ENCODE assay signal across 26 cellular contexts in genomic region chr4:147034372-147034771, GRCh38.
DNase-seq lines count a peak whose midpoint lies in the region; FAIRE-seq and TF ChIP-seq lines count a peak whose summit lies in the region.
"Had no signal": no experiment of that assay in that cellular context is flagged by ENCODE, and none has a peak within 500 bp of the region (broad histone marks: within the 10 kb centered on the region; RNA-seq: fewer than 3 reads in every experiment).

No MANE protein-coding gene starts in this region.

- H4K12ac ChIP-seq in trophoblast cell (ENCODE audit: low read depth, low read length), result no peak overlapping the region

- H3K79me1 ChIP-seq in trophoblast cell (ENCODE audit: low read length), result peaks cover 5% of the 10 kb centered on the region

- H3K4me3 ChIP-seq in fibroblast of lung (replicated peaks in 1 of 4; ENCODE audit: control extremely low read depth in 1 of 4, insufficient read depth in 1 of 4, low read depth in 3 of 4, low read length in 4 of 4) (no peak overlapping the region), trophoblast cell (ENCODE audit: low read depth, low read length) (no peak overlapping the region)
- H3K4me3 ChIP-seq: BLaER1 treated with 17β-estradiol and CSF1 and Interleukin-3, amounts not matched to agents 10 nM and 100 nM; body of pancreas; heart left ventricle; lower lobe of right lung; SJCRH30 had no signal

- no CpG with 5 or more reads among the region's 1 CpG for WGBS in trophoblast cell (ENCODE audit: extremely low coverage, insufficient coverage, insufficient read length)

- no peak overlapping the region for H2AK5ac ChIP-seq in trophoblast cell (ENCODE audit: low read length)

- no peak overlapping the region for H3K9ac ChIP-seq in fibroblast of lung (ENCODE audit: insufficient read depth, low read length)
- no peak overlapping the region for H3K9ac ChIP-seq in trophoblast cell (ENCODE audit: low read length)
- H3K9ac ChIP-seq: BLaER1 treated with 17β-estradiol and CSF1 and Interleukin-3, amounts not matched to agents 10 nM and 100 nM had no signal

- no peak overlapping the region for H3K4me2 ChIP-seq in fibroblast of lung (ENCODE audit: extremely low read depth, insufficient read depth, low read length)
- no peak overlapping the region for H3K4me2 ChIP-seq in trophoblast cell (ENCODE audit: low read length)
- H3K4me2 ChIP-seq: BLaER1 treated with 17β-estradiol and CSF1 and Interleukin-3, amounts not matched to agents 10 nM and 100 nM had no signal

- FAIRE-seq in urothelium cell line (lab: Jason Lieb, UNC), result no peak
- FAIRE-seq: G401.6, H1 had no signal

- no peak overlapping the region for H3K14ac ChIP-seq in trophoblast cell (ENCODE audit: low read length)

- no peaks in the 10 kb centered on the region for H3K27me3 ChIP-seq in fibroblast of lung (ENCODE audit: control insufficient read depth, insufficient read depth, low read length)
- no peaks in the 10 kb centered on the region for H3K27me3 ChIP-seq in trophoblast cell (ENCODE audit: insufficient read depth, low read length)
- H3K27me3 ChIP-seq: BLaER1 treated with 17β-estradiol and CSF1 and Interleukin-3, amounts not matched to agents 10 nM and 100 nM; body of pancreas; SJCRH30 had no signal

- no peak overlapping the region for H3K18ac ChIP-seq in trophoblast cell (ENCODE audit: low read length)

- H3K27ac ChIP-seq in fibroblast of lung (ENCODE audit: insufficient read depth, low read length), result no peak overlapping the region
- no peak overlapping the region for H3K27ac ChIP-seq in trophoblast cell (ENCODE audit: low read depth, low read length)
- H3K27ac ChIP-seq: BLaER1 treated with 17β-estradiol and CSF1 and Interleukin-3, amounts not matched to agents 10 nM and 100 nM; body of pancreas; heart left ventricle; lower lobe of right lung; SJCRH30; VCaP had no signal

- H3K36me3 ChIP-seq in fibroblast of lung (ENCODE audit: control insufficient read depth, insufficient read depth, low read length) (no peaks in the 10 kb centered on the region), trophoblast cell (ENCODE audit: control insufficient read depth in 1 of 2, insufficient read depth in 2 of 2, low read length in 2 of 2) (no peaks in the 10 kb centered on the region)
- H3K36me3 ChIP-seq: BLaER1 treated with 17β-estradiol and CSF1 and Interleukin-3, amounts not matched to agents 10 nM and 100 nM; heart left ventricle; lower lobe of right lung; SJCRH30 had no signal

- no peak overlapping the region for H3K4ac ChIP-seq in trophoblast cell (ENCODE audit: low read depth, low read length)

- H3K9me3 ChIP-seq in fibroblast of lung (ENCODE audit: control insufficient read depth, insufficient read depth, low read depth, low read length) (no peaks in the 10 kb centered on the region), trophoblast cell (ENCODE audit: insufficient read depth, low read depth, low read length) (no peaks in the 10 kb centered on the region)
- H3K9me3 ChIP-seq: BLaER1 treated with 17β-estradiol and CSF1 and Interleukin-3, amounts not matched to agents 10 nM and 100 nM; body of pancreas; heart left ventricle; lower lobe of right lung; SJCRH30 had no signal

- H2BK5ac ChIP-seq in trophoblast cell (ENCODE audit: low read depth, low read length, poor library complexity), result no peak overlapping the region

- no peaks in the 10 kb centered on the region for H4K20me1 ChIP-seq in fibroblast of lung (ENCODE audit: control insufficient read depth, extremely low read depth, insufficient read depth, low read length)
- H4K20me1 ChIP-seq: BLaER1 treated with 17β-estradiol and CSF1 and Interleukin-3, amounts not matched to agents 10 nM and 100 nM had no signal

- TF ChIP-seq CTCF in fibroblast of lung (conservative IDR thresholded peaks at IDR 0.05 in 1 of 2, IDR thresholded peaks at IDR 0.05 in 1 of 2; ENCODE audit: low read depth in 1 of 2, low read length in 2 of 2), result no peak

- H3K4me1 ChIP-seq in fibroblast of lung (ENCODE audit: control insufficient read depth, extremely low read depth, insufficient read depth, low read length) (no peaks in the 10 kb centered on the region), trophoblast cell (ENCODE audit: control insufficient read depth in 1 of 2, insufficient read depth in 2 of 2, low read length in 2 of 2) (no peaks in the 10 kb centered on the region)
- H3K4me1 ChIP-seq: BLaER1 treated with 17β-estradiol and CSF1 and Interleukin-3, amounts not matched to agents 10 nM and 100 nM; body of pancreas; heart left ventricle; lower lobe of right lung had no signal

- H3K79me2 ChIP-seq in fibroblast of lung (ENCODE audit: control insufficient read depth, insufficient read depth, low read length), result no peaks in the 10 kb centered on the region
- H3K79me2 ChIP-seq in trophoblast cell (ENCODE audit: control insufficient read depth, insufficient read depth, low read length, poor library complexity), result no peaks in the 10 kb centered on the region

- H2BK12ac ChIP-seq in trophoblast cell (ENCODE audit: low read length), result peak overlapping the region; percentile 6

- H3K23ac ChIP-seq in trophoblast cell (ENCODE audit: low read length), result no peak overlapping the region

- no peak overlapping the region for H4K8ac ChIP-seq in trophoblast cell (ENCODE audit: low read depth, low read length)

- peak; percentile 36 for DNase-seq in GM03348 (ENCODE audit: low spot score)
- peak; percentile 40 for DNase-seq in amniotic epithelial cell (ENCODE audit: low read depth)
- DNase-seq in fibroblast of lung (ENCODE audit: low read depth in 2 of 2), result peak; percentile 29 to 61
- DNase-seq in trophoblast cell, result no peak
- no peak for DNase-seq in urothelium cell line (ENCODE audit: low spot score)
- no peak for DNase-seq in GM19238 (ENCODE audit: insufficient read length, low spot score)
- no peak for DNase-seq in NCI-H146 treated with DMSO at 0.1 percent for 48 hours (lab: John Stamatoyannopoulos, UW; ENCODE audit: unreplicated experiment)
- DNase-seq in RPMI8226, result no peak
- DNase-seq: ACHN; activated CD4-positive, alpha-beta T cell treated with anti-CD3 and anti-CD28 coated beads for 48 hours; cerebellar nuclear complex; DMS153; heart left ventricle; lower lobe of right lung; natural killer cell; NCI-H1048; NCI-H1694; NCI-H446 treated with DMSO at 0.1 percent for 48 hours; NCI-H82; SJCRH30; SW 1271 had no signal

- no peak overlapping the region for H2BK120ac ChIP-seq in trophoblast cell (ENCODE audit: insufficient read depth, low read length, poor library complexity)

- H2AFZ ChIP-seq in fibroblast of lung (ENCODE audit: low read length) (no peak overlapping the region), trophoblast cell (ENCODE audit: insufficient read depth, low read length, poor library complexity) (no peak overlapping the region)

- no peak overlapping the region for H4K91ac ChIP-seq in trophoblast cell (ENCODE audit: low read depth, low read length)

Comparison
In these comparisons a context has a peak if more than half of its experiments do, and no peak if none do; other contexts are left out.
1. DNase-seq: peak in GM03348 (single experiment), amniotic epithelial cell (single experiment) and fibroblast of lung (2 of 2); none in trophoblast cell (0 of 2), urothelium cell line (single experiment), GM19238 (single experiment), NCI-H146 treated with DMSO at 0.1 percent for 48 hours (single experiment) and RPMI8226 (single experiment).